In the genomic region with DNA sequence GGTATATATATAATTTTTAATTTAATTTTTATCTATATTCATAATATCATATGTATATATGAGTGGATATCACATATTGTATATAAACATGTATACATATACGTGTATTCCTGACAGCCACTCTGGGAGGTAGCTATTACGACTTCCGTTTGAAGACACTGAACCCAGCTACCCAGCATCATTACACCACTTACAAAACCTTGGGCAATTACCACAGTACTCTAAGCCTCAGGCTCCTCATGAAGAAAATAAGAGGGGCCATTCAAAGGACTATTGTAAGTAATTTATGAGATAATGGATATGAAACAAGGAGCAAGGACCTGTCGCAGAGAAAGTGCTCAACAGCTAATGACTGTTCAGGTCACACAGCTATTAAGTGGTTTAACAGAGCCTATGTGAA, we compare ENCODE assay signal across 17 cellular contexts.
"Had no signal": no experiment of that assay in that cellular context is flagged by ENCODE, and none has a peak within 500 bp of the region (broad histone marks: within the 10 kb centered on the region; RNA-seq: fewer than 3 reads in every experiment).

No MANE protein-coding gene starts in this region.

- H3K4me3 ChIP-seq: cardiac muscle cell, esophagus muscularis mucosa, lower lobe of right lung, smooth muscle cell, stomach, upper lobe of left lung had no signal

- DNase-seq: activated CD4-positive, alpha-beta T cell treated with anti-CD3 and anti-CD28 coated beads, Interleukin-2, amount 10 ng/mL, durations not matched to agents 24 days and 14 days; activated CD8-positive, alpha-beta T cell treated with anti-CD3 and anti-CD28 coated beads for 36 hours; activated naive CD4-positive, alpha-beta T cell treated with Interleukin-2 at 50 U/mL for 16 hours; activated naive CD8-positive, alpha-beta T cell treated with anti-CD3 and anti-CD28 coated beads, Interleukin-2, amount 10 ng/mL, durations not matched to agents 7 days and 5 days; activated T-cell treated with anti-CD3 and anti-CD28 coated beads, Interleukin-2, amount 50 U/mL, for 24 hours; amygdala; effector CD8-positive, alpha-beta T cell; lower lobe of right lung; naive thymus-derived CD8-positive, alpha-beta T cell; stimulated activated CD4-positive, alpha-beta T cell treated with anti-CD3 and anti-CD28 coated beads, Interleukin-4, amount 100 ng/mL, for 1 hour; stomach; upper lobe of left lung had no signal

- H3K27ac ChIP-seq: cardiac muscle cell, esophagus muscularis mucosa, lower lobe of right lung, parathyroid adenoma, stomach, upper lobe of left lung had no signal

- ATAC-seq: activated CD8-positive, alpha-beta T cell treated with anti-CD3 and anti-CD28 coated beads for 36 hours; lower lobe of right lung; naive thymus-derived CD8-positive, alpha-beta T cell; sciatic nerve had no signal

- H3K27me3 ChIP-seq: cardiac muscle cell, esophagus muscularis mucosa, stomach, upper lobe of left lung had no signal

- H3K9me3 ChIP-seq: esophagus muscularis mucosa, lower lobe of right lung, stomach, upper lobe of left lung had no signal

- H3K36me3 ChIP-seq: cardiac muscle cell, esophagus muscularis mucosa, lower lobe of right lung, stomach, upper lobe of left lung had no signal

- H3K4me1 ChIP-seq: lower lobe of right lung, parathyroid adenoma, upper lobe of left lung had no signal
